22 cellular contexts compared by ENCODE assay signal in the genomic region with DNA sequence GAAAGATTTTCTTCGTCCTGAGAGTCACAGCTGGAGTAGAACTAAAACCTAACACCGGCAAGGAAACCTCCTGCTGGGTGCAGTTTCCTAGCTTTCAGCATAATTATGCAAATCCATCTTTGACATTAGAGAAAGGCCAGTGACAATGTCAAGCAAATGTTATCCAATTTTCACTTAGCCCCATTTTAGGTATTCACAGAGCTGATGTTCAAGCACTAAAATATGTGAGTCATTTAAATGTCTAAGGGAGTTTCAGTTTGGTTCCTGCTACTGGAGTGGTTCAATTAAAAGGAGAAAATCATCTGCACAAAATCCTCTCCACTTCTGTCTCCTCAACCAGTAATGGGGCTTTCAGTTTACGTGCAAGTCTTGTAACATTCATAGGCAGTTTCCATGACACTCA.
DNase-seq lines count a peak whose midpoint lies in the region; ATAC-seq, FAIRE-seq and TF ChIP-seq lines count a peak whose summit lies in the region.
"Had no signal": no experiment of that assay in that cellular context is flagged by ENCODE, and none has a peak within 500 bp of the region (broad histone marks: within the 10 kb centered on the region; RNA-seq: fewer than 3 reads in every experiment).

No MANE protein-coding gene starts in this region.

- ATAC-seq in HG02610 (IDR thresholded peaks at IDR 0.05; ENCODE audit: unreplicated experiment): peak; percentile 46
- ATAC-seq in HG03442 (IDR thresholded peaks at IDR 0.05; ENCODE audit: unreplicated experiment): peak; percentile 67
- ATAC-seq: activated naive CD4-positive, alpha-beta T cell treated with anti-CD3 and anti-CD28 coated beads, Interleukin-2, amount 50 U/mL, for 72 hours; left lobe of liver; Panc1; upper lobe of right lung had no signal

- H3K9me3 Mint-ChIP-seq in nephron: no peaks in the 10 kb centered on the region
- H3K9me3 Mint-ChIP-seq: activated naive CD4-positive, alpha-beta T cell treated with anti-CD3 and anti-CD28 coated beads, Interleukin-2, amount 50 U/mL, for 72 hours; activated T-helper 1 cell treated with anti-CD3 and anti-CD28 coated beads, Interleukin-12 subunit alpha, Interleukin-12 subunit beta, Interleukin-2, Interleukin-4 antibody, amounts not matched to agents 30 ng/mL and 10 ng/mL and 1 ng/mL, durations not matched to agents 14 hours and 24 hours and 36 hours had no signal

- peak; percentile 88 for FAIRE-seq in GM19239 (lab: Jason Lieb, UNC)
- FAIRE-seq: small intestine had no signal

- DNase-seq in GM19239 (ENCODE audit: insufficient read length, low spot score): no peak
- no peak for DNase-seq in T1000 (lab: John Stamatoyannopoulos, UW)
- no peak for DNase-seq in NCI-H1048 (lab: John Stamatoyannopoulos, UW)
- no peak for DNase-seq in AML-193 (lab: John Stamatoyannopoulos, UW)
- no peak for DNase-seq in NCI-H82 treated with DMSO at 0.1 percent for 48 hours (lab: John Stamatoyannopoulos, UW; ENCODE audit: unreplicated experiment)
- DNase-seq: activated CD4-positive, CD25-positive, alpha-beta regulatory T cell treated with anti-CD3 and anti-CD28 coated beads, Interleukin-2, amount 50 U/mL, for 72 hours; COR-L47; endodermal cell; H7; NCI-H146; NCI-H82; stimulated activated CD4-positive, alpha-beta T cell treated with anti-CD3 and anti-CD28 coated beads, Interleukin-2, amount 100 ng/mL, for 48 hours; upper lobe of right lung had no signal

- H3K4me1 Mint-ChIP-seq in nephron: peaks cover 38% of the 10 kb centered on the region

- peak overlapping the region; percentile 15 to 60 (median 23) for H3K27ac Mint-ChIP-seq in nephron
- H3K27ac Mint-ChIP-seq: activated naive CD4-positive, alpha-beta T cell treated with anti-CD3 and anti-CD28 coated beads, Interleukin-2, amount 50 U/mL, for 72 hours; activated T-helper 1 cell treated with anti-CD3 and anti-CD28 coated beads, Interleukin-12 subunit alpha, Interleukin-12 subunit beta, Interleukin-2, Interleukin-4 antibody, amounts not matched to agents 30 ng/mL and 10 ng/mL and 1 ng/mL, durations not matched to agents 14 hours and 24 hours and 36 hours; endodermal cell; mesothelial cell of epicardium had no signal

- H3K4me3 Mint-ChIP-seq in nephron: no peak overlapping the region
- H3K4me3 Mint-ChIP-seq: activated T-helper 1 cell treated with anti-CD3 and anti-CD28 coated beads, Interleukin-12 subunit alpha, Interleukin-12 subunit beta, Interleukin-2, Interleukin-4 antibody, amounts not matched to agents 30 ng/mL and 10 ng/mL and 1 ng/mL, durations not matched to agents 14 hours and 24 hours and 36 hours; endodermal cell; mesothelial cell of epicardium had no signal

- H3K36me3 Mint-ChIP-seq in nephron (ENCODE audit: low read depth): no peaks in the 10 kb centered on the region
- H3K36me3 Mint-ChIP-seq: activated naive CD4-positive, alpha-beta T cell treated with anti-CD3 and anti-CD28 coated beads, Interleukin-2, amount 50 U/mL, for 72 hours; mesothelial cell of epicardium had no signal

- TF ChIP-seq CTCF in nephron (IDR thresholded peaks at IDR 0.05; ENCODE audit: unreplicated experiment in 3 of 3): no peak

- peaks cover 3% of the 10 kb centered on the region for H3K27me3 Mint-ChIP-seq in nephron (ENCODE audit: low read depth)
